ENCODE assay signal across 16 cellular contexts in genomic region chr20:62126141-62126540, GRCh38. TPM values are rescaled to one million over a fixed set of nuclear protein-coding genes. Genes with fewer than 3 reads are reported as not detected.
DNase-seq lines count a peak whose midpoint lies in the region; ATAC-seq, FAIRE-seq and TF ChIP-seq lines count a peak whose summit lies in the region.
"Had no signal": no experiment of that assay in that cellular context is flagged by ENCODE, and none has a peak within 500 bp of the region (broad histone marks: within the 10 kb centered on the region; RNA-seq: fewer than 3 reads in every experiment).

No MANE protein-coding gene starts in this region.

- no peak overlapping the region for H4K91ac ChIP-seq in neuronal stem cell (ENCODE audit: low read depth, low read length, poor library complexity)

- H4K8ac ChIP-seq in neuronal stem cell (ENCODE audit: low read depth, low read length): no peak overlapping the region

- in situ Hi-C loops in GM12878 (cut with MboI): loop anchor here (5.0 kb wide), 1 partner anchor 114 kb away; no protein-coding TSS in a partner anchor

- TF ChIP-seq CTCF in GM12878 (IDR thresholded peaks at IDR 0.05 in 2 of 3, conservative IDR thresholded peaks at IDR 0.05 in 1 of 3; ENCODE audit: control insufficient read depth in 2 of 3, extremely low read depth in 1 of 3, insufficient read depth in 1 of 3, low read depth in 3 of 3, low read length in 3 of 3): no peak
- TF ChIP-seq CTCF in heart right ventricle (IDR thresholded peaks at IDR 0.05): no peak

- ATAC-seq in GM12878 (no peak), heart right ventricle (no peak), GM21717 (IDR thresholded peaks at IDR 0.05; ENCODE audit: unreplicated experiment) (no peak)
- ATAC-seq: A549, K562 had no signal

- H3K9ac ChIP-seq in BLaER1: no peak overlapping the region
- H3K9ac ChIP-seq in GM12878 (ENCODE audit: control insufficient read depth, insufficient read depth, low read length): no peak overlapping the region
- peak overlapping the region; percentile 38 for H3K9ac ChIP-seq in neuronal stem cell (ENCODE audit: low read depth, low read length, poor library complexity)
- H3K9ac ChIP-seq: GM23248 had no signal

- 95% methylated on average over 18 of the region's 20 CpGs for WGBS in GM12878 (ENCODE audit: insufficient coverage, insufficient replicate concordance, low lambda C conversion rate, missing lambda C conversion rate)
- no CpG with 5 or more reads among the region's 20 CpGs for WGBS in neuronal stem cell (ENCODE audit: extremely low coverage in 2 of 2, insufficient read length in 2 of 2, insufficient replicate concordance in 1 of 2), 2 donors
- 95 to 96% methylated on average over 20 of the region's 20 CpGs for WGBS in heart right ventricle, 2 donors

- H3K27me3 ChIP-seq in BLaER1 (no peaks in the 10 kb centered on the region), GM12878 (replicated peaks in 1 of 2; ENCODE audit: control insufficient read depth in 2 of 2, insufficient read depth in 2 of 2, low read length in 1 of 2) (no peaks in the 10 kb centered on the region), neuronal stem cell (ENCODE audit: control insufficient read depth in 3 of 3, insufficient read depth in 3 of 3, low read depth in 1 of 3, low read length in 3 of 3) (no peaks in the 10 kb centered on the region), heart right ventricle (no peaks in the 10 kb centered on the region)
- H3K27me3 ChIP-seq in effector memory CD4-positive, alpha-beta T cell (replicated peaks; ENCODE audit: control insufficient read depth, insufficient read depth, low read length, poor library complexity, severe bottlenecking): no peaks in the 10 kb centered on the region

- TSS peak; percentile 39 for BruUV-seq in GM12878 (replicated peaks; lab: Mats Ljungman, UMichigan)

- CTCF ChIA-PET in GM12878 (lab: Yijun Ruan, JAX): interaction anchor here (0.6 to 5.7 kb wide), 5 partner anchors 9 to 65 kb away, joined by 3 to 26 read pairs (median 3); no protein-coding TSS in a partner anchor

- H3K14ac ChIP-seq in neuronal stem cell (ENCODE audit: low read length): no peak overlapping the region

- H3K79me2 ChIP-seq in GM12878 (ENCODE audit: control insufficient read depth, insufficient read depth, low read length): peaks cover 21% of the 10 kb centered on the region

- TF ChIP-seq EP300 in GM12878 (IDR thresholded peaks at IDR 0.05; ENCODE audit: borderline replicate concordance in 1 of 2, control insufficient read depth in 1 of 2, low read depth in 2 of 2, low read length in 2 of 2): no peak

- no peak overlapping the region for H2BK120ac ChIP-seq in neuronal stem cell (ENCODE audit: low read depth, low read length)

- no peak overlapping the region for H2AK5ac ChIP-seq in neuronal stem cell (ENCODE audit: low read depth, low read length)

- peak overlapping the region; percentile 100; the same call in 1 of the 2 replicates for H3K4me2 ChIP-seq in BLaER1
- H3K4me2 ChIP-seq in GM12878 (ENCODE audit: control insufficient read depth, insufficient read depth): no peak overlapping the region
- no peak overlapping the region for H3K4me2 ChIP-seq in neuronal stem cell (ENCODE audit: insufficient read depth, low read length, poor library complexity, severe bottlenecking)
- H3K4me2 ChIP-seq: A549 had no signal

- H3K79me1 ChIP-seq in neuronal stem cell (ENCODE audit: low read depth, low read length): peaks cover 17% of the 10 kb centered on the region

- H3K4me3 ChIP-seq in BLaER1 (no peak overlapping the region), GM12878 (no peak overlapping the region), neuronal stem cell (ENCODE audit: low read length in 2 of 2) (no peak overlapping the region), heart right ventricle (no peak overlapping the region)
- no peak overlapping the region for H3K4me3 ChIP-seq in effector memory CD4-positive, alpha-beta T cell (ENCODE audit: insufficient read depth, low read depth, low read length, poor library complexity, severe bottlenecking)
- H3K4me3 ChIP-seq: A549, GM23248, HAP-1, K562 had no signal

- H3K27ac ChIP-seq in BLaER1 (0 out of 2 replicates have a peak overlapping the region, but pooled peaks have one; percentile 89), GM12878 (ENCODE audit: control insufficient read depth, insufficient read depth) (no peak overlapping the region), neuronal stem cell (replicated peaks; ENCODE audit: low read length) (no peak overlapping the region), heart right ventricle (no peak overlapping the region)
- no peak overlapping the region for H3K27ac ChIP-seq in effector memory CD4-positive, alpha-beta T cell (ENCODE audit: insufficient read depth, low read length, poor library complexity, severe bottlenecking)
- H3K27ac ChIP-seq: A549, GM23248 had no signal

- SMC1A ChIA-PET in GM12878 (lab: Charles Lee; ENCODE audit: uncharacterized antibody, unreplicated experiment): interaction anchor here (1.8 to 1.9 kb wide), 2 partner anchors 12 to 91 kb away, joined by 3 to 4 read pairs; no protein-coding TSS in a partner anchor

- H3K4me1 ChIP-seq in BLaER1 (peaks cover 82% of the 10 kb centered on the region), GM12878 (ENCODE audit: control insufficient read depth, insufficient read depth, low read length) (no peaks in the 10 kb centered on the region; the same call in none of the 2 replicates), neuronal stem cell (ENCODE audit: control insufficient read depth in 2 of 2, insufficient read depth in 1 of 2, low read depth in 1 of 2, low read length in 2 of 2) (peaks cover 9 to 10% of the 10 kb centered on the region in 2 donors), heart right ventricle (peaks cover 5 to 57% (median 28%) of the 10 kb centered on the region in 9 donors)
- peaks cover 21% of the 10 kb centered on the region for H3K4me1 ChIP-seq in effector memory CD4-positive, alpha-beta T cell (ENCODE audit: control insufficient read depth, insufficient read depth, low read length, poor library complexity, severe bottlenecking)

- RAD21 ChIA-PET in GM12878 (lab: Charles Lee; ENCODE audit: unreplicated experiment): no interaction called here

- H2BK15ac ChIP-seq in neuronal stem cell (ENCODE audit: low read length): no peak overlapping the region

- peaks cover 53% of the 10 kb centered on the region for H4K20me1 ChIP-seq in BLaER1
- H4K20me1 ChIP-seq in GM12878 (ENCODE audit: control insufficient read depth, insufficient read depth): peaks cover 10% of the 10 kb centered on the region

- H2BK12ac ChIP-seq in neuronal stem cell (ENCODE audit: low read length): no peak overlapping the region

- no peak overlapping the region for H2BK5ac ChIP-seq in neuronal stem cell (ENCODE audit: low read length)

- TF ChIP-seq RAD21 in GM12878 (IDR thresholded peaks at IDR 0.05; ENCODE audit: insufficient read depth, low read depth, low read length): no peak

- intact Hi-C loops in GM12878 (cut with micrococcal nuclease; ENCODE audit: unreplicated experiment) (loop anchor here (10.0 kb wide), 2 partner anchors 59 to 259 kb away; partner anchors contain the start of genes MTG2 and RPS21), heart right ventricle (cut with DNase I) (loop anchor here in 1 of 10 donors (5.0 kb wide), 1 partner anchor 104 kb away; no protein-coding TSS in a partner anchor)

- H3K36me3 ChIP-seq in BLaER1 (peaks cover 56% of the 10 kb centered on the region), GM12878 (ENCODE audit: control insufficient read depth in 2 of 2, insufficient read depth in 2 of 2, low read length in 1 of 2) (peaks cover 8 to 32% of the 10 kb centered on the region in 2 experiments), neuronal stem cell (replicated peaks in 1 of 2; ENCODE audit: control insufficient read depth in 2 of 2, insufficient read depth in 2 of 2, low read length in 2 of 2) (peaks cover 55 to 76% of the 10 kb centered on the region in 2 donors), heart right ventricle (peaks cover 0 to 72% (median 54%) of the 10 kb centered on the region in 9 donors)
- H3K36me3 ChIP-seq in effector memory CD4-positive, alpha-beta T cell (ENCODE audit: control insufficient read depth, insufficient read depth, low read length): peaks cover 58% of the 10 kb centered on the region

- H2AFZ ChIP-seq in GM12878 (ENCODE audit: control insufficient read depth, low read depth, low read length) (no peak overlapping the region), neuronal stem cell (ENCODE audit: low read length) (no peak overlapping the region)
- H2AFZ ChIP-seq: GM23248 had no signal

- H3K9me3 ChIP-seq in BLaER1 (no peaks in the 10 kb centered on the region), GM12878 (replicated peaks; ENCODE audit: control insufficient read depth, insufficient read depth, low read length) (no peaks in the 10 kb centered on the region), neuronal stem cell (replicated peaks in 1 of 2; ENCODE audit: control insufficient read depth in 2 of 2, insufficient read depth in 1 of 2, low read depth in 1 of 2, low read length in 2 of 2) (no peaks in the 10 kb centered on the region), heart right ventricle (no peaks in the 10 kb centered on the region)
- H3K9me3 ChIP-seq in effector memory CD4-positive, alpha-beta T cell (ENCODE audit: control insufficient read depth, low read length): no peaks in the 10 kb centered on the region
- H3K9me3 ChIP-seq: A549, HAP-1 had no signal

- DNase-seq in HTR-8/SVneo (ENCODE audit: insufficient read length, low spot score): no peak
- no peak for DNase-seq in GM12878 (ENCODE audit: low read depth, low spot score)
- no peak for DNase-seq in neuronal stem cell (ENCODE audit: low spot score)
- DNase-seq in NCI-H510A treated with DMSO at 0.1 percent for 48 hours (lab: John Stamatoyannopoulos, UW): no peak
- DNase-seq in effector memory CD4-positive, alpha-beta T cell: no peak
- no peak for DNase-seq in heart right ventricle
- DNase-seq: AML-193, DMS153, DMS79, GDM1, GM23248 had no signal

- no peak for TF ChIP-seq POLR2A in GM12878 (IDR thresholded peaks at IDR 0.05; ENCODE audit: low read depth, low read length)

- POLR2A ChIA-PET in GM12878 (lab: Charles Lee): no interaction called here

- no peak overlapping the region for H3K18ac ChIP-seq in neuronal stem cell (ENCODE audit: low read length)

- H3K4ac ChIP-seq in neuronal stem cell (ENCODE audit: low read length): no peak overlapping the region

- peak; percentile 91 for FAIRE-seq in HTR-8/SVneo (lab: Jason Lieb, UNC)
- no peak for FAIRE-seq in GM12878 (lab: Jason Lieb, UNC)
- FAIRE-seq: A549, K562 had no signal

- H3K23ac ChIP-seq in neuronal stem cell (ENCODE audit: low read depth, low read length, poor library complexity): peak overlapping the region; percentile 75

RNA-seq across cellular contexts. Expression of gene LSM14B, which starts 3.9 kb away (rescaled TPM):
- 29.3 TPM in 2 replicates for total RNA-seq in GM12878 (2013; cell fraction: nucleolus; rRNA removed)
- total RNA-seq in GM12878 (2014; rRNA removed): 18.0 and 18.9 TPM in 2 replicates
- total RNA-seq in GM12878 (2014; rRNA removed; fragmentation: Illumina TruSeq; extraction: Trizol): 13.3 and 16.2 TPM in 2 replicates
- 34.3 and 34.9 TPM in 2 replicates for total RNA-seq in GM12878 (2021)
- 10.6 TPM for polyA plus RNA-seq in GM12878 (2011; ENCODE audit: low read depth)
- polyA plus RNA-seq in GM12878 (2011; rRNA removed): 25.5 and 33.2 TPM in 2 replicates
- 30.6 and 42.4 TPM in 2 replicates for polyA plus RNA-seq in GM12878 (2011; cell fraction: cytosol; rRNA removed)
- 49.4 and 55.9 TPM in 2 replicates for polyA plus RNA-seq in GM12878 (2011; cell fraction: nucleus; rRNA removed)
- polyA plus RNA-seq in GM12878 (2012): 26.7 and 32.9 TPM in 2 replicates
- polyA plus RNA-seq in GM12878 (2014; fragmentation: Illumina TruSeq; extraction: Trizol): 8.9 and 15.1 TPM in 2 replicates
- polyA plus RNA-seq in GM12878 (2014; fragmentation: Nextera tagmentation; extraction: Ambion mirVana): 1 to 10 TPM in 1 of 2 experiments, under 1 TPM in 1; 0.56 to 1.8 TPM
- polyA plus RNA-seq in GM12878 (2014; rRNA removed): 29.6 and 30.3 TPM in 2 replicates
- polyA plus RNA-seq in GM12878 (2016; fragmentation: Nextera tagmentation; extraction: Ambion mirVana): 1 to 10 TPM in 1 of 2 experiments, under 1 TPM in 1; 0.79 to 1.4 TPM
- 25.7 and 36.1 TPM in 2 replicates for polyA minus RNA-seq in GM12878 (2011; rRNA and poly(A)+ RNA removed)
- 15.6 and 16.8 TPM in 2 replicates for polyA minus RNA-seq in GM12878 (2011; cell fraction: cytosol; rRNA and poly(A)+ RNA removed)
- 12.8 and 25.0 TPM in 2 replicates for polyA minus RNA-seq in GM12878 (2011; cell fraction: nucleus; rRNA and poly(A)+ RNA removed)
- 74.7 TPM for polyA plus RNA-seq in neuronal stem cell (2013, experiment 1 of 2)
- 78.8 TPM for polyA plus RNA-seq in neuronal stem cell (2013, experiment 2 of 2)
- 10 to 100 TPM; 50.8 to 63.7 (median 60.5) TPM for total RNA-seq in heart right ventricle
- polyA plus RNA-seq in heart right ventricle: 10 to 100 TPM; 15.7 to 41.7 TPM

RNA-seq across cellular contexts. Expression of gene PSMA7, which starts 17.1 kb away (rescaled TPM):
- 59.7 and 68.2 TPM in 2 replicates for total RNA-seq in GM12878 (2013; cell fraction: nucleolus; rRNA removed)
- total RNA-seq in GM12878 (2014; rRNA removed) (323 and 324 TPM in 2 replicates), GM12878 (2014; rRNA removed; fragmentation: Illumina TruSeq; extraction: Trizol) (210 and 216 TPM in 2 replicates), GM12878 (2021) (348 and 359 TPM in 2 replicates), heart right ventricle (100 to 1,000 TPM; 172 to 296 (median 200) TPM)
- polyA plus RNA-seq in GM12878 (2011; ENCODE audit: low read depth): 125 TPM
- polyA plus RNA-seq in GM12878 (2011; rRNA removed) (273 and 397 TPM in 2 replicates), GM12878 (2014; fragmentation: Illumina TruSeq; extraction: Trizol) (131 and 219 TPM in 2 replicates), GM12878 (2014; fragmentation: Nextera tagmentation; extraction: Ambion mirVana) (100 to 1,000 TPM; 333 to 546 TPM), GM12878 (2014; rRNA removed) (369 and 389 TPM in 2 replicates), GM12878 (2016; fragmentation: Nextera tagmentation; extraction: Ambion mirVana) (100 to 1,000 TPM; 824 to 857 TPM), heart right ventricle (100 to 1,000 TPM; 143 to 567 TPM)
- 444 and 554 TPM in 2 replicates for polyA plus RNA-seq in GM12878 (2011; cell fraction: cytosol; rRNA removed)
- polyA plus RNA-seq in GM12878 (2011; cell fraction: nucleus; rRNA removed): 378 and 385 TPM in 2 replicates
- polyA plus RNA-seq in GM12878 (2012): 199 and 211 TPM in 2 replicates
- 170 and 184 TPM in 2 replicates for polyA minus RNA-seq in GM12878 (2011; rRNA and poly(A)+ RNA removed)
- 58.0 and 86.2 TPM in 2 replicates for polyA minus RNA-seq in GM12878 (2011; cell fraction: cytosol; rRNA and poly(A)+ RNA removed)
- polyA minus RNA-seq in GM12878 (2011; cell fraction: nucleus; rRNA and poly(A)+ RNA removed): 32.9 and 52.9 TPM in 2 replicates
- 299 TPM for polyA plus RNA-seq in neuronal stem cell (2013, experiment 1 of 2)
- 308 TPM for polyA plus RNA-seq in neuronal stem cell (2013, experiment 2 of 2)

RNA-seq across cellular contexts. Expression of gene SS18L1, which starts 17.4 kb away (rescaled TPM):
- 55.6 and 59.3 TPM in 2 replicates for total RNA-seq in GM12878 (2013; cell fraction: nucleolus; rRNA removed)
- total RNA-seq in GM12878 (2014; rRNA removed): 8.1 and 12.4 TPM in 2 replicates
- total RNA-seq in GM12878 (2014; rRNA removed; fragmentation: Illumina TruSeq; extraction: Trizol): 6.1 and 6.6 TPM in 2 replicates
- total RNA-seq in GM12878 (2021): 10.4 and 11.1 TPM in 2 replicates
- polyA plus RNA-seq in GM12878 (2011; ENCODE audit: low read depth): 2.8 TPM
- 11.7 and 12.1 TPM in 2 replicates for polyA plus RNA-seq in GM12878 (2011; rRNA removed)
- 8.8 and 17.7 TPM in 2 replicates for polyA plus RNA-seq in GM12878 (2011; cell fraction: cytosol; rRNA removed)
- 46.7 and 57.7 TPM in 2 replicates for polyA plus RNA-seq in GM12878 (2011; cell fraction: nucleus; rRNA removed)
- 6.1 and 8.3 TPM in 2 replicates for polyA plus RNA-seq in GM12878 (2012)
- polyA plus RNA-seq in GM12878 (2014; fragmentation: Illumina TruSeq; extraction: Trizol): 7.0 and 8.2 TPM in 2 replicates
- polyA plus RNA-seq in GM12878 (2014; fragmentation: Nextera tagmentation; extraction: Ambion mirVana): 1 to 10 TPM; 1.8 to 2.2 TPM
- polyA plus RNA-seq in GM12878 (2014; rRNA removed): 20.0 and 21.8 TPM in 2 replicates
- polyA plus RNA-seq in GM12878 (2016; fragmentation: Nextera tagmentation; extraction: Ambion mirVana): 1 to 10 TPM; 2.4 to 2.8 TPM
- polyA minus RNA-seq in GM12878 (2011; rRNA and poly(A)+ RNA removed): 9.8 and 20.6 TPM in 2 replicates
- polyA minus RNA-seq in GM12878 (2011; cell fraction: cytosol; rRNA and poly(A)+ RNA removed): 6.7 and 7.0 TPM in 2 replicates
- polyA minus RNA-seq in GM12878 (2011; cell fraction: nucleus; rRNA and poly(A)+ RNA removed): 13.2 and 25.6 TPM in 2 replicates
- polyA plus RNA-seq in neuronal stem cell (2013, experiment 1 of 2): 13.7 TPM
- 13.4 TPM for polyA plus RNA-seq in neuronal stem cell (2013, experiment 2 of 2)
- total RNA-seq in heart right ventricle: 10 to 100 TPM in 2 of 10 donors, 1 to 10 TPM in 8; 6.6 to 11.7 (median 7.4) TPM
- 10 to 100 TPM in 1 of 2 donors, 1 to 10 TPM in 1; 5.2 to 22.3 TPM for polyA plus RNA-seq in heart right ventricle

RNA-seq across cellular contexts. Expression of gene MTG2, which starts 56.7 kb away (rescaled TPM):
- 48.5 and 51.0 TPM in 2 replicates for total RNA-seq in GM12878 (2013; cell fraction: nucleolus; rRNA removed)
- total RNA-seq in GM12878 (2014; rRNA removed) (40.9 and 44.1 TPM in 2 replicates), GM12878 (2014; rRNA removed; fragmentation: Illumina TruSeq; extraction: Trizol) (19.3 and 28.5 TPM in 2 replicates), GM12878 (2021) (40.4 and 52.4 TPM in 2 replicates), heart right ventricle (10 to 100 TPM; 21.5 to 30.4 (median 28.2) TPM)
- 12.8 TPM for polyA plus RNA-seq in GM12878 (2011; ENCODE audit: low read depth)
- polyA plus RNA-seq in GM12878 (2011; rRNA removed) (22.2 and 32.9 TPM in 2 replicates), GM12878 (2014; fragmentation: Illumina TruSeq; extraction: Trizol) (10.4 and 31.4 TPM in 2 replicates), GM12878 (2014; fragmentation: Nextera tagmentation; extraction: Ambion mirVana) (1 to 10 TPM; 6.2 to 7.3 TPM), GM12878 (2014; rRNA removed) (44.5 and 45.2 TPM in 2 replicates), GM12878 (2016; fragmentation: Nextera tagmentation; extraction: Ambion mirVana) (10 to 100 TPM; 35.8 to 38.6 TPM), heart right ventricle (10 to 100 TPM; 25.4 to 55.5 TPM)
- 44.6 and 54.2 TPM in 2 replicates for polyA plus RNA-seq in GM12878 (2011; cell fraction: cytosol; rRNA removed)
- polyA plus RNA-seq in GM12878 (2011; cell fraction: nucleus; rRNA removed): 23.9 and 38.8 TPM in 2 replicates
- polyA plus RNA-seq in GM12878 (2012): 18.6 and 25.9 TPM in 2 replicates
- 15.4 and 31.5 TPM in 2 replicates for polyA minus RNA-seq in GM12878 (2011; rRNA and poly(A)+ RNA removed)
- 6.9 and 9.5 TPM in 2 replicates for polyA minus RNA-seq in GM12878 (2011; cell fraction: cytosol; rRNA and poly(A)+ RNA removed)
- 8.2 and 26.7 TPM in 2 replicates for polyA minus RNA-seq in GM12878 (2011; cell fraction: nucleus; rRNA and poly(A)+ RNA removed)
- 24.2 TPM for polyA plus RNA-seq in neuronal stem cell (2013, experiment 1 of 2)
- polyA plus RNA-seq in neuronal stem cell (2013, experiment 2 of 2): 25.1 TPM
